ENCODE assay signal across 12 cellular contexts in the genomic region with DNA sequence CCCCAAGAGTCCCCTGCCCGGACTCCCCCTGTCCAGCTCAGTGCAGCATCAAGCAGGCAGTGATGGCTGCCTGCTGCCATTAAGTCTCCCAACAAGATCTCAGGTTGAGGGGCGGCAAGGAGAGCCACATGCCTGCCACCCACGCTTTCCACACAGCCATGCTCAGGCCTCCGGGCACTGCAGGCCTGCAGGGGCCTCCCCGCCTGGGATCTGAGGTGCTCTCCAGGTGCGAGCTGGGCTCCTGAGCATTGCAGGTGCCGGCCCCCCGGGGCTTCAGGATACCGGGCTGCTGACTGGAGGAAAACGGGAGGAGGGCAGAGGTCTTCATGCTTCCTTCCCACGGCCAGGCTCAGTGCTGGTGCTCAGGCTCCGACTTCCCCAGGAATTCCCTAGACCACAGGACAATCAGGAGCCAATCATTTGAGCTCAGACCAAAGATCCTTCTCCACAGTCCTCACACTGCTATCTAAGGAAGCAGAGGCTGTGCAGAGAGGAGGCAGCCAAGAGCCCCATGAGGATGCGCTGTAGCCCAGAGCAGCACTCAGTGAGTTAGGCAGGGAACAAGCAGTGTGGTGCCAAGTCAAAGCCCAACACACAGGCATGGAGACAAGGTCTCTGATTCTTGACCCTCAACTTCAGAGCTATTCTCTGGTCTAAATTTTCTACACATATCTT. TPM values are rescaled to one million over a fixed set of nuclear protein-coding genes. Genes with fewer than 3 reads are reported as not detected.
DNase-seq lines count a peak whose midpoint lies in the region; ATAC-seq and TF ChIP-seq lines count a peak whose summit lies in the region.
"Had no signal": no experiment of that assay in that cellular context is flagged by ENCODE, and none has a peak within 500 bp of the region (broad histone marks: within the 10 kb centered on the region; RNA-seq: fewer than 3 reads in every experiment).

No MANE protein-coding gene starts in this region.

- H3K56ac ChIP-seq in IMR-90 (ENCODE audit: extremely low read depth, insufficient read depth, low read length), result no peak overlapping the region

- H3K4me3 ChIP-seq in Caco-2 (ENCODE audit: low read depth, low read length), result no peak overlapping the region
- no peak overlapping the region for H3K4me3 ChIP-seq in IMR-90 (ENCODE audit: insufficient read depth, low read depth, low read length)
- H3K4me3 ChIP-seq in choroid plexus epithelial cell (ENCODE audit: low read depth, low read length), result no peak overlapping the region
- H3K4me3 ChIP-seq in mesenchymal stem cell (ENCODE audit: insufficient read depth in 1 of 2, low read depth in 1 of 2, low read length in 2 of 2), result no peak overlapping the region

- H3K27me3 Mint-ChIP-seq in Caco-2 (ENCODE audit: insufficient read depth, unreplicated experiment), result no peaks in the 10 kb centered on the region
- H3K27me3 Mint-ChIP-seq in stimulated activated naive CD8-positive, alpha-beta T cell treated with anti-CD3 and anti-CD28 coated beads, Interleukin-15, amount 100 ng/mL, for 72 hours, result no peaks in the 10 kb centered on the region
- H3K27me3 Mint-ChIP-seq: activated naive CD8-positive, alpha-beta T cell treated with anti-CD3 and anti-CD28 coated beads, Interleukin-2, amount 50 U/mL, for 24 hours had no signal

- H2BK15ac ChIP-seq in IMR-90 (ENCODE audit: low read depth, low read length) (no peak overlapping the region), mesenchymal stem cell (ENCODE audit: low read depth, poor library complexity, severe bottlenecking) (no peak overlapping the region)

- no peaks in the 10 kb centered on the region for H3K9me3 Mint-ChIP-seq in Caco-2 (ENCODE audit: unreplicated experiment)
- H3K9me3 Mint-ChIP-seq in stimulated activated naive CD8-positive, alpha-beta T cell treated with anti-CD3 and anti-CD28 coated beads, Interleukin-15, amount 100 ng/mL, for 72 hours, result no peaks in the 10 kb centered on the region
- H3K9me3 Mint-ChIP-seq: activated naive CD8-positive, alpha-beta T cell treated with anti-CD3 and anti-CD28 coated beads, Interleukin-2, amount 50 U/mL, for 24 hours; endodermal cell; mesothelial cell of epicardium had no signal

- H3K14ac ChIP-seq in IMR-90 (replicated peaks; ENCODE audit: low read depth, low read length) (peak overlapping the region; percentile 25), mesenchymal stem cell (ENCODE audit: low read length in 2 of 2) (no peak overlapping the region)

- H3K36me3 Mint-ChIP-seq in Caco-2 (ENCODE audit: insufficient read depth, unreplicated experiment), result peaks cover 70% of the 10 kb centered on the region

- 0 out of 2 replicates have a peak overlapping the region, but pooled peaks have one; percentile 16 for H3K27ac ChIP-seq in IMR-90 (ENCODE audit: insufficient read depth, low read length)
- peak overlapping the region; percentile 59 for H3K27ac ChIP-seq in mesenchymal stem cell (ENCODE audit: low read length, poor library complexity, severe bottlenecking)

- H4K5ac ChIP-seq in IMR-90 (ENCODE audit: low read depth, low read length), result no peak overlapping the region

- peak overlapping the region; percentile 18 for H2AFZ ChIP-seq in IMR-90 (replicated peaks; ENCODE audit: low read length, poor library complexity)
- H2AFZ ChIP-seq in mesenchymal stem cell (ENCODE audit: low read depth, low read length), result no peak overlapping the region

- peak overlapping the region; percentile 44 for H2AK9ac ChIP-seq in IMR-90 (replicated peaks; ENCODE audit: low read depth, low read length, poor library complexity)

- 74% methylated on average over 2 of the region's 13 CpGs; no CpG with 5 or more reads in 1 of the 2 experiments for WGBS in IMR-90 (ENCODE audit: extremely low coverage in 2 of 2, insufficient read length in 1 of 2), 2 experiments
- 81% methylated on average over 13 of the region's 13 CpGs for WGBS in mesenchymal stem cell

- H3K4ac ChIP-seq in IMR-90 (ENCODE audit: low read depth, low read length) (peak overlapping the region; percentile 55), mesenchymal stem cell (ENCODE audit: low read depth in 1 of 2, low read length in 2 of 2) (no peak overlapping the region)

- H3K27me3 ChIP-seq in Caco-2 (replicated peaks; ENCODE audit: control insufficient read depth, insufficient read depth, low read length) (no peaks in the 10 kb centered on the region), IMR-90 (ENCODE audit: control insufficient read depth, insufficient read depth, low read length) (no peaks in the 10 kb centered on the region), mesenchymal stem cell (ENCODE audit: control insufficient read depth in 1 of 2, insufficient read depth in 1 of 2, low read length in 2 of 2) (no peaks in the 10 kb centered on the region)

- in situ Hi-C loops in IMR-90 (cut with MboI; ENCODE audit: low sequenced_read_pairs), result loop anchor here (25.0 kb wide), 2 partner anchors 237 to 387 kb away; a partner anchor contains a TSS

- no peak overlapping the region for H3K9ac ChIP-seq in IMR-90 (ENCODE audit: low read depth, low read length)
- no peak overlapping the region for H3K9ac ChIP-seq in mesenchymal stem cell (ENCODE audit: low read length)

- H3K79me1 ChIP-seq in IMR-90 (ENCODE audit: low read depth in 1 of 2, low read length in 2 of 2), result peaks cover 0 to 41% of the 10 kb centered on the region in 2 experiments; a peak in 3 of 4 replicates
- H3K79me1 ChIP-seq in mesenchymal stem cell (replicated peaks; ENCODE audit: low read length, poor library complexity, severe bottlenecking), result peaks cover 8% of the 10 kb centered on the region

- TF ChIP-seq CTCF in Caco-2 (IDR thresholded peaks at IDR 0.05; ENCODE audit: insufficient read depth in 1 of 2, low read depth in 1 of 2, low read length in 1 of 2, severe bottlenecking in 1 of 2, unreplicated experiment in 1 of 2) (no peak), IMR-90 (conservative IDR thresholded peaks at IDR 0.05; ENCODE audit: low read depth, low read length) (no peak), choroid plexus epithelial cell (conservative IDR thresholded peaks at IDR 0.05; ENCODE audit: low read depth, low read length) (peak; percentile 63)

- peaks cover 9% of the 10 kb centered on the region; the same call in 1 of the 2 replicates for H4K20me1 ChIP-seq in IMR-90 (ENCODE audit: insufficient read depth, low read length)

- H3K9me3 ChIP-seq in Caco-2 (no peaks in the 10 kb centered on the region), IMR-90 (ENCODE audit: control insufficient read depth, insufficient read depth, low read length) (no peaks in the 10 kb centered on the region), mesenchymal stem cell (ENCODE audit: control insufficient read depth, low read length) (no peaks in the 10 kb centered on the region)

- H3K18ac ChIP-seq in IMR-90 (ENCODE audit: low read depth, low read length), result no peak overlapping the region
- peak overlapping the region in 1 of 2 experiments; percentile 34 for H3K18ac ChIP-seq in mesenchymal stem cell (ENCODE audit: low read depth in 1 of 2, low read length in 2 of 2)

- peak overlapping the region; percentile 35; the same call in 1 of the 2 replicates for H2BK20ac ChIP-seq in IMR-90 (ENCODE audit: low read depth, low read length)

- no peak for TF ChIP-seq POLR2A in IMR-90 (IDR thresholded peaks at IDR 0.05; ENCODE audit: low read depth, low read length)

- H3K36me3 ChIP-seq in Caco-2 (ENCODE audit: control insufficient read depth, insufficient read depth, low read length) (peaks cover 7% of the 10 kb centered on the region), IMR-90 (ENCODE audit: control insufficient read depth, insufficient read depth, low read length) (peaks cover 53% of the 10 kb centered on the region), mesenchymal stem cell (ENCODE audit: control insufficient read depth in 1 of 2, insufficient read depth in 2 of 2, low read depth in 1 of 2, low read length in 2 of 2) (peaks cover 60 to 71% of the 10 kb centered on the region in 2 experiments)

- intact Hi-C loops in Caco-2 (cut with micrococcal nuclease; ENCODE audit: unreplicated experiment) (no loop called here), IMR-90 (cut with micrococcal nuclease) (no loop called here), posterior cingulate gyrus (cut with DNase I) (no loop called here)

- no peak overlapping the region for H2BK12ac ChIP-seq in mesenchymal stem cell (ENCODE audit: low read length in 2 of 2)

- TSS peak; percentile 37 for BruUV-seq in Caco-2 (replicated peaks; lab: Mats Ljungman, UMichigan)
- no TSS peak for BruUV-seq in IMR-90 (replicated peaks; lab: Mats Ljungman, UMichigan)

- POLR2A ChIA-PET in Caco-2 (lab: Charles Lee), result no interaction called here
- POLR2A ChIA-PET in IMR-90 (lab: Charles Lee; ENCODE audit: unreplicated experiment), result no interaction called here

- TF ChIP-seq RAD21 in IMR-90 (IDR thresholded peaks at IDR 0.05; ENCODE audit: low read length), result peak; percentile 20; the same call in 1 of the 2 replicates

- ATAC-seq in IMR-90 (ENCODE audit: low read depth), result peak; percentile 28
- no peak for ATAC-seq in stimulated activated naive CD8-positive, alpha-beta T cell treated with anti-CD3 and anti-CD28 coated beads, Interleukin-15, amount 100 ng/mL, for 72 hours
- no peak for ATAC-seq in activated CD4-positive, CD25-positive, alpha-beta regulatory T cell treated with anti-CD3 and anti-CD28 coated beads, Interleukin-2, amount 50 U/mL, for 24 hours
- ATAC-seq: activated naive CD8-positive, alpha-beta T cell treated with anti-CD3 and anti-CD28 coated beads, Interleukin-2, amount 50 U/mL, for 24 hours had no signal

- H3K9me1 ChIP-seq in IMR-90 (ENCODE audit: insufficient read depth, low read length), result peaks cover 8% of the 10 kb centered on the region

- peak overlapping the region; percentile 55; the same call in 1 of the 2 replicates for H2BK120ac ChIP-seq in IMR-90 (ENCODE audit: low read depth, low read length)
- H2BK120ac ChIP-seq in mesenchymal stem cell (ENCODE audit: low read depth, low read length), result no peak overlapping the region

- H3K4me3 Mint-ChIP-seq in Caco-2 (ENCODE audit: unreplicated experiment), result no peak overlapping the region
- no peak overlapping the region for H3K4me3 Mint-ChIP-seq in stimulated activated naive CD8-positive, alpha-beta T cell treated with anti-CD3 and anti-CD28 coated beads, Interleukin-15, amount 100 ng/mL, for 72 hours
- H3K4me3 Mint-ChIP-seq: activated naive CD8-positive, alpha-beta T cell treated with anti-CD3 and anti-CD28 coated beads, Interleukin-2, amount 50 U/mL, for 24 hours; endodermal cell; mesothelial cell of epicardium had no signal

- H3K4me1 ChIP-seq in Caco-2 (no peaks in the 10 kb centered on the region), IMR-90 (ENCODE audit: control insufficient read depth, insufficient read depth, low read length) (peaks cover 13% of the 10 kb centered on the region), mesenchymal stem cell (ENCODE audit: control insufficient read depth, insufficient read depth, low read depth, low read length) (peaks cover 53% of the 10 kb centered on the region)

- no peaks in the 10 kb centered on the region for H3K4me1 Mint-ChIP-seq in Caco-2 (ENCODE audit: low read depth, unreplicated experiment)
- peaks cover 26% of the 10 kb centered on the region for H3K4me1 Mint-ChIP-seq in stimulated activated naive CD8-positive, alpha-beta T cell treated with anti-CD3 and anti-CD28 coated beads, Interleukin-15, amount 100 ng/mL, for 72 hours
- H3K4me1 Mint-ChIP-seq: activated naive CD8-positive, alpha-beta T cell treated with anti-CD3 and anti-CD28 coated beads, Interleukin-2, amount 50 U/mL, for 24 hours; mesothelial cell of epicardium had no signal

- H3K27ac Mint-ChIP-seq in Caco-2 (ENCODE audit: unreplicated experiment), result peak overlapping the region; percentile 73
- H3K27ac Mint-ChIP-seq in stimulated activated naive CD8-positive, alpha-beta T cell treated with anti-CD3 and anti-CD28 coated beads, Interleukin-15, amount 100 ng/mL, for 72 hours, result peak overlapping the region in 1 of 2 donors; percentile 90
- H3K27ac Mint-ChIP-seq: activated naive CD8-positive, alpha-beta T cell treated with anti-CD3 and anti-CD28 coated beads, Interleukin-2, amount 50 U/mL, for 24 hours had no signal

- peak overlapping the region in 1 of 2 experiments; percentile 17; a peak in 1 of 4 replicates for H4K8ac ChIP-seq in IMR-90 (ENCODE audit: low read depth in 2 of 2, low read length in 2 of 2)
- H4K8ac ChIP-seq in mesenchymal stem cell (ENCODE audit: low read length), result no peak overlapping the region

- H3K23ac ChIP-seq in IMR-90 (ENCODE audit: low read depth, low read length) (peak overlapping the region; percentile 2; the same call in 1 of the 2 replicates), mesenchymal stem cell (ENCODE audit: low read length in 2 of 2) (no peak overlapping the region)

- H2BK5ac ChIP-seq in IMR-90 (ENCODE audit: low read depth, low read length, poor library complexity, severe bottlenecking), result peak overlapping the region; percentile 9
- H2BK5ac ChIP-seq in mesenchymal stem cell (ENCODE audit: low read depth, low read length, poor library complexity, severe bottlenecking), result no peak overlapping the region

- H3K4me2 ChIP-seq in IMR-90 (ENCODE audit: low read depth, low read length) (no peak overlapping the region), mesenchymal stem cell (ENCODE audit: low read length, poor library complexity, severe bottlenecking) (no peak overlapping the region)

- DNase-seq in Caco-2 (no peak), IMR-90 (peak; percentile 42), choroid plexus epithelial cell (ENCODE audit: low read depth) (peak; percentile 66), mesenchymal stem cell (peak; percentile 54), posterior cingulate gyrus (no peak), NCI-H526 (lab: John Stamatoyannopoulos, UW) (no peak)
- DNase-seq in stimulated activated naive CD8-positive, alpha-beta T cell treated with anti-CD3 and anti-CD28 coated beads, Interleukin-15, amount 100 ng/mL, for 72 hours, result no peak
- DNase-seq: activated naive CD8-positive, alpha-beta T cell treated with anti-CD3 and anti-CD28 coated beads, Interleukin-2, amount 50 U/mL, for 24 hours; endodermal cell; NCI-H187 had no signal

- peak overlapping the region; percentile 56 for H4K91ac ChIP-seq in IMR-90 (ENCODE audit: insufficient read depth, low read depth, low read length)
- no peak overlapping the region for H4K91ac ChIP-seq in mesenchymal stem cell (ENCODE audit: low read length)

- H2AK5ac ChIP-seq in IMR-90 (ENCODE audit: low read depth, low read length) (no peak overlapping the region), mesenchymal stem cell (ENCODE audit: low read length, severe bottlenecking) (no peak overlapping the region)

- CTCF ChIA-PET in Caco-2 (lab: Charles Lee), result interaction anchor here (1.4 to 2.1 kb wide), 3 partner anchors 9 to 99 kb away, joined by 3 to 8 read pairs (median 6); no protein-coding TSS in a partner anchor
- CTCF ChIA-PET in IMR-90 (lab: Yijun Ruan, JAX), result interaction anchor here (0.6 to 1.6 kb wide), 2 partner anchors 98 to 704 kb away, joined by 3 to 8 read pairs; no protein-coding TSS in a partner anchor

- dilution Hi-C loops in IMR-90 (cut with HindIII; ENCODE audit: low sequenced_read_pairs, unreplicated experiment), result no loop called here

RNA-seq across cellular contexts. Expression of a gene that starts 52.7 kb away (rescaled TPM):
- total RNA-seq in Caco-2 (2022) (67.9 and 78.9 TPM in 2 replicates), IMR-90 (2012; rRNA removed) (72.4 and 81.4 TPM in 2 replicates)
- polyA plus RNA-seq in IMR-90 (2012; rRNA removed), result 83.1 TPM in 2 replicates
- 62.2 and 67.4 TPM in 2 replicates for polyA plus RNA-seq in IMR-90 (2012; cell fraction: cytosol; rRNA removed)
- polyA plus RNA-seq in IMR-90 (2012; cell fraction: nucleus; rRNA removed; ENCODE audit: low replicate concordance), result 106 and 206 TPM in 2 replicates
- polyA plus RNA-seq in mesenchymal stem cell (2013, experiment 1 of 2), result 50.3 TPM
- polyA plus RNA-seq in mesenchymal stem cell (2013, experiment 2 of 2), result 48.3 TPM

Comparison
In these comparisons a context has a peak if more than half of its experiments do, and no peak if none do; other contexts are left out.
1. DNase-seq: peak in IMR-90 (single experiment), choroid plexus epithelial cell (single experiment) and mesenchymal stem cell (single experiment); none in Caco-2 (0 of 2), posterior cingulate gyrus (0 of 10), stimulated activated naive CD8-positive, alpha-beta T cell treated with anti-CD3 and anti-CD28 coated beads, Interleukin-15, amount 100 ng/mL, for 72 hours (0 of 2) and NCI-H526 (0 of 2).